In genomic region chr19:35546532-35546931, GRCh38 we compare ENCODE assay signal across 2 cellular contexts.
TF ChIP-seq lines count a peak whose summit lies in the region.

No MANE protein-coding gene starts in this region.

TF ChIP-seq in A549, 52 proteins besides CTCF, POLR2A, EP300 and RAD21:
- no peak for TF ChIP-seq RFX5 (IDR thresholded peaks at IDR 0.05)
- TF ChIP-seq MAFK (IDR thresholded peaks at IDR 0.05; ENCODE audit: partially characterized antibody), result no peak
- TF ChIP-seq HEYL (CRISPR knock-in tag; IDR thresholded peaks at IDR 0.05), result no peak
- no peak for TF ChIP-seq RNF2 (IDR thresholded peaks at IDR 0.05; ENCODE audit: borderline replicate concordance, low read depth)
- no peak for TF ChIP-seq NR3C1 (IDR thresholded peaks at IDR 0.05)
- no peak for TF ChIP-seq E2F6 (IDR thresholded peaks at IDR 0.05; ENCODE audit: borderline replicate concordance, low read depth)
- TF ChIP-seq JUNB (IDR thresholded peaks at IDR 0.05), result no peak
- TF ChIP-seq HES2 (IDR thresholded peaks at IDR 0.05), result no peak
- no peak for TF ChIP-seq CEBPB (IDR thresholded peaks at IDR 0.05)
- TF ChIP-seq NPAS2 (CRISPR knock-in tag; IDR thresholded peaks at IDR 0.05; ENCODE audit: borderline replicate concordance), result no peak
- TF ChIP-seq BHLHE40 (IDR thresholded peaks at IDR 0.05; ENCODE audit: low read depth, low read length), result no peak
- TF ChIP-seq CBX8 (IDR thresholded peaks at IDR 0.05), result no peak
- no peak for TF ChIP-seq EHMT2 (IDR thresholded peaks at IDR 0.05; ENCODE audit: low read depth)
- no peak for TF ChIP-seq CHD4 (IDR thresholded peaks at IDR 0.05; ENCODE audit: borderline replicate concordance)
- no peak for TF ChIP-seq EHF (CRISPR knock-in tag; IDR thresholded peaks at IDR 0.05)
- no peak for TF ChIP-seq HMGXB4 (CRISPR knock-in tag; IDR thresholded peaks at IDR 0.05; ENCODE audit: borderline replicate concordance)
- TF ChIP-seq HOXB5 (CRISPR knock-in tag; IDR thresholded peaks at IDR 0.05), result no peak
- no peak for TF ChIP-seq TP53 (CRISPR knock-in tag; IDR thresholded peaks at IDR 0.05)
- no peak for TF ChIP-seq PBX3 (IDR thresholded peaks at IDR 0.05)

TF ChIP-seq in GM12878, 131 proteins besides CTCF, POLR2A, EP300 and RAD21:
- TF ChIP-seq IKZF2 (IDR thresholded peaks at IDR 0.05) (0 out of 4 replicates have a peak, but pooled peaks of 1 of the 2 experiments have one; percentile 24), MTA3 (IDR thresholded peaks at IDR 0.05; ENCODE audit: borderline replicate concordance, low read length) (no peak), HCFC1 (IDR thresholded peaks at IDR 0.05; ENCODE audit: low read length) (no peak), EED (IDR thresholded peaks at IDR 0.05; ENCODE audit: low read depth) (peak; percentile 28; the same call in 1 of the 2 replicates), GATAD2B (conservative IDR thresholded peaks at IDR 0.05; ENCODE audit: low read depth) (no peak), IKZF1 (conservative IDR thresholded peaks at IDR 0.05) (peak; percentile 39; the same call in 1 of the 2 replicates), CBX3 (IDR thresholded peaks at IDR 0.05; ENCODE audit: borderline replicate concordance, low read depth) (no peak)
TF ChIP-seq in GM12878: peak in this region for 3.
